21 cellular contexts compared by ENCODE assay signal in the genomic region with DNA sequence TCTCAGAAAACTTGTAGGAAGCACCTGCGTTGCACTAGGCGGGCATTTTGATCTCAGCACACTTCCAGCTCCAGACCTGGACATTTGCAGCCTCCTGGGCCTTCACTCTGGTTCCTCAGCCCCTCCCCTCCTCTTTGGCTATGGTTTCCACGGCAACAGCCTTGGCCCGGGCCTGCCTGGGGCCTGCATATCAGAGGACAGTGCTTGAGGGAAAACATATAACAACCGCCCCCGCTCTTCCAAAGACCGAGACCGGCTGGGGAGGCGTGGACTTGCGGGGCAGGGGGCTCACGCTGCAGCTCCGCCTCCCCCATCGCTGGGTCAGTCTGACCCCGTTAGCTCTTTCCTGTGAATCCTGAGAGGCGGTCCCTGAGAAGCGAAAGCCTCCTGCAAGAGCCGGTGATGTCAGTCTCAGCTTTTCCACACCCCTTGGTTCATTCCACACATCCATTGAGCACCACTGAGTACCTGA.
DNase-seq lines count a peak whose midpoint lies in the region; ATAC-seq and TF ChIP-seq lines count a peak whose summit lies in the region.
"Had no signal": no experiment of that assay in that cellular context is flagged by ENCODE, and none has a peak within 500 bp of the region (broad histone marks: within the 10 kb centered on the region; RNA-seq: fewer than 3 reads in every experiment).

No MANE protein-coding gene starts in this region.

- TF ChIP-seq CTCF in left ventricle myocardium inferior (IDR thresholded peaks at IDR 0.05; ENCODE audit: borderline replicate concordance) (no peak), uterus (IDR thresholded peaks at IDR 0.05) (no peak), smooth muscle cell (IDR thresholded peaks at IDR 0.05; ENCODE audit: borderline replicate concordance, insufficient read depth, poor library complexity, severe bottlenecking) (no peak)

- H3K4me3 ChIP-seq in right cardiac atrium (ENCODE audit: low read length), result no peak overlapping the region
- no peak overlapping the region for H3K4me3 ChIP-seq in left ventricle myocardium inferior
- H3K4me3 ChIP-seq in uterus, result no peak overlapping the region
- no peak overlapping the region for H3K4me3 ChIP-seq in smooth muscle cell
- H3K4me3 ChIP-seq: GM23248 had no signal

- 18% methylated on average over 17 of the region's 17 CpGs for WGBS in right cardiac atrium
- 82% methylated on average over 17 of the region's 17 CpGs for WGBS in smooth muscle cell (ENCODE audit: low lambda C conversion rate)

- H3K27ac Mint-ChIP-seq in activated CD4-positive, alpha-beta T cell treated with anti-CD3 and anti-CD28 coated beads for 36 hours, result no peak overlapping the region
- H3K27ac Mint-ChIP-seq: CD4-positive, CD25-positive, alpha-beta regulatory T cell had no signal

- H3K27me3 ChIP-seq in right cardiac atrium (ENCODE audit: control insufficient read depth, insufficient read depth) (no peaks in the 10 kb centered on the region), left ventricle myocardium inferior (ENCODE audit: low read depth) (peaks cover 64% of the 10 kb centered on the region), uterus (no peaks in the 10 kb centered on the region), smooth muscle cell (ENCODE audit: low read depth) (no peaks in the 10 kb centered on the region)

- no peak overlapping the region for H3K27ac ChIP-seq in right cardiac atrium (ENCODE audit: low read length)
- no peak overlapping the region for H3K27ac ChIP-seq in left ventricle myocardium inferior (replicated peaks)
- peak overlapping the region; percentile 59 to 83 for H3K27ac ChIP-seq in uterus
- no peak overlapping the region for H3K27ac ChIP-seq in smooth muscle cell (ENCODE audit: low read depth)
- H3K27ac ChIP-seq: GM23248 had no signal

- H3K36me3 ChIP-seq in left ventricle myocardium inferior, result no peaks in the 10 kb centered on the region
- no peaks in the 10 kb centered on the region for H3K36me3 ChIP-seq in uterus
- H3K36me3 ChIP-seq in smooth muscle cell (ENCODE audit: low read depth), result no peaks in the 10 kb centered on the region

- no peaks in the 10 kb centered on the region for H4K20me1 ChIP-seq in smooth muscle cell (ENCODE audit: low read depth)

- no peak for TF ChIP-seq POLR2A in uterus (IDR thresholded peaks at IDR 0.05)

- H3K4me3 Mint-ChIP-seq in activated CD4-positive, alpha-beta T cell treated with anti-CD3 and anti-CD28 coated beads for 36 hours, result no peak overlapping the region
- H3K4me3 Mint-ChIP-seq: CD4-positive, CD25-positive, alpha-beta regulatory T cell had no signal

- H3K36me3 Mint-ChIP-seq in activated CD4-positive, alpha-beta T cell treated with anti-CD3 and anti-CD28 coated beads for 36 hours (ENCODE audit: low read depth), result no peaks in the 10 kb centered on the region

- H3K9me3 Mint-ChIP-seq in activated CD4-positive, alpha-beta T cell treated with anti-CD3 and anti-CD28 coated beads for 36 hours (ENCODE audit: low read depth), result peaks cover 21% of the 10 kb centered on the region

- H3K79me2 ChIP-seq in smooth muscle cell (ENCODE audit: low read depth), result no peaks in the 10 kb centered on the region

- no peak overlapping the region for H3K9ac ChIP-seq in smooth muscle cell (ENCODE audit: low read depth)
- H3K9ac ChIP-seq: GM23248 had no signal

- no peaks in the 10 kb centered on the region for H3F3A ChIP-seq in smooth muscle cell (ENCODE audit: low read depth)

- H3K9me3 ChIP-seq in right cardiac atrium (ENCODE audit: control insufficient read depth, low read length) (no peaks in the 10 kb centered on the region), left ventricle myocardium inferior (replicated peaks) (no peaks in the 10 kb centered on the region), uterus (no peaks in the 10 kb centered on the region), smooth muscle cell (replicated peaks; ENCODE audit: low read depth) (peaks cover 7% of the 10 kb centered on the region)

- H3K4me1 Mint-ChIP-seq in activated CD4-positive, alpha-beta T cell treated with anti-CD3 and anti-CD28 coated beads for 36 hours, result no peaks in the 10 kb centered on the region
- H3K4me1 Mint-ChIP-seq: CD4-positive, CD25-positive, alpha-beta regulatory T cell had no signal

- H3K27me3 Mint-ChIP-seq in activated CD4-positive, alpha-beta T cell treated with anti-CD3 and anti-CD28 coated beads for 36 hours, result no peaks in the 10 kb centered on the region
- H3K27me3 Mint-ChIP-seq: CD4-positive, CD25-positive, alpha-beta regulatory T cell had no signal

- H3K4me2 ChIP-seq in smooth muscle cell, result no peak overlapping the region

- DNase-seq in right cardiac atrium (peak in 2 of 3 donors; percentile 65 to 77), left ventricle myocardium inferior (no peak), SK-N-DZ (ENCODE audit: low spot score) (peak; percentile 82), left kidney (ENCODE audit: low read depth, low spot score) (peak; percentile 98), uterus (peak; percentile 79 to 90), smooth muscle cell (lab: John Stamatoyannopoulos, UW; ENCODE audit: unreplicated experiment) (no peak), SW480 (ENCODE audit: low spot score) (no peak)
- DNase-seq in activated CD4-positive, alpha-beta T cell treated with anti-CD3 and anti-CD28 coated beads for 36 hours, result no peak
- DNase-seq: ACHN; AML-193; CD4-positive, CD25-positive, alpha-beta regulatory T cell; DND-41; GF-D8; GM23248; HCEC 1CT; IMR-90; NCI-H1105 treated with DMSO at 0.1 percent for 48 hours; NCI-H1930; NCI-H2171 treated with DMSO at 0.1 percent for 48 hours; NCI-H510A; SHP77 had no signal

- intact Hi-C loops in right cardiac atrium (cut with DNase I), result no loop called here
- intact Hi-C loops in left ventricle myocardium inferior (cut with micrococcal nuclease), result no loop called here
- intact Hi-C loops in uterus (cut with DNase I; ENCODE audit: low total_unique reads), result no loop called here
- intact Hi-C loops in activated CD4-positive, alpha-beta T cell treated with anti-CD3 and anti-CD28 coated beads for 36 hours (cut with DNase I, micrococcal nuclease), result no loop called here

- POLR2A ChIA-PET in activated CD4-positive, alpha-beta T cell treated with anti-CD3 and anti-CD28 coated beads for 36 hours (lab: Charles Lee), result no interaction called here

- no peak overlapping the region for H2AFZ ChIP-seq in smooth muscle cell (ENCODE audit: low read depth)
- H2AFZ ChIP-seq: GM23248 had no signal

- H3K4me1 ChIP-seq in right cardiac atrium (ENCODE audit: control insufficient read depth, insufficient read depth, low read length) (no peaks in the 10 kb centered on the region), left ventricle myocardium inferior (no peaks in the 10 kb centered on the region), uterus (peaks cover 8 to 12% of the 10 kb centered on the region in 2 donors), smooth muscle cell (ENCODE audit: low read depth) (no peaks in the 10 kb centered on the region)

- CTCF ChIA-PET in activated CD4-positive, alpha-beta T cell treated with anti-CD3 and anti-CD28 coated beads for 36 hours (lab: Charles Lee), result interaction anchor here (1.2 kb wide), 1 partner anchor 13 kb away, joined by 5 read pairs; no protein-coding TSS in a partner anchor

- ATAC-seq in right cardiac atrium, result no peak
- ATAC-seq in activated CD4-positive, alpha-beta T cell treated with anti-CD3 and anti-CD28 coated beads for 36 hours, result no peak

Comparison
In these comparisons a context has a peak if more than half of its experiments do, and no peak if none do; other contexts are left out.
1. DNase-seq: peak in right cardiac atrium (2 of 3), SK-N-DZ (single experiment), left kidney (single experiment) and uterus (2 of 2); none in left ventricle myocardium inferior (single experiment), activated CD4-positive, alpha-beta T cell treated with anti-CD3 and anti-CD28 coated beads for 36 hours (single experiment), smooth muscle cell (single experiment) and SW480 (single experiment).
2. H3K27ac ChIP-seq: peak in uterus (2 of 2); none in right cardiac atrium (single experiment), left ventricle myocardium inferior (single experiment) and smooth muscle cell (single experiment).